In genomic region chr10:14910953-14911352, GRCh38 we compare ENCODE assay signal across 31 cellular contexts. TPM values are rescaled to one million over a fixed set of nuclear protein-coding genes. Genes with fewer than 3 reads are reported as not detected.
DNase-seq lines count a peak whose midpoint lies in the region; ATAC-seq and TF ChIP-seq lines count a peak whose summit lies in the region.
"Had no signal": no experiment of that assay in that cellular context is flagged by ENCODE, and none has a peak within 500 bp of the region (broad histone marks: within the 10 kb centered on the region; RNA-seq: fewer than 3 reads in every experiment).

No MANE protein-coding gene starts in this region.

- H3K27ac Mint-ChIP-seq in activated CD4-positive, alpha-beta T cell treated with anti-CD3 and anti-CD28 coated beads, Interleukin-2, amount 10 ng/mL, durations not matched to agents 24 days and 14 days: peak overlapping the region; percentile 63
- H3K27ac Mint-ChIP-seq in CD4-positive, CD25-positive, alpha-beta regulatory T cell: peak overlapping the region; percentile 19 to 60 (median 41)
- H3K27ac Mint-ChIP-seq in T-helper 17 cell: peak overlapping the region; percentile 12
- peak overlapping the region; percentile 72 for H3K27ac Mint-ChIP-seq in memory B cell
- no peak overlapping the region for H3K27ac Mint-ChIP-seq in chondrocyte (ENCODE audit: unreplicated experiment)
- H3K27ac Mint-ChIP-seq: IgD-negative memory B cell had no signal

- no peaks in the 10 kb centered on the region for H3K27me3 ChIP-seq in CD4-positive, CD25-positive, alpha-beta regulatory T cell (ENCODE audit: control insufficient read depth, insufficient read depth, low read length)
- H3K27me3 ChIP-seq: BLaER1, SJCRH30 had no signal

- intact Hi-C loops in activated CD4-positive, alpha-beta T cell treated with anti-CD3 and anti-CD28 coated beads, Interleukin-2, amount 10 ng/mL, durations not matched to agents 24 days and 14 days (cut with micrococcal nuclease): no loop called here

- H3K27ac ChIP-seq in CD4-positive, CD25-positive, alpha-beta regulatory T cell (ENCODE audit: insufficient read depth, low read length, poor library complexity, severe bottlenecking): no peak overlapping the region
- H3K27ac ChIP-seq: BLaER1, HL-60, PC-9, SJCRH30 had no signal

- peaks cover 81% of the 10 kb centered on the region for H3K36me3 ChIP-seq in CD4-positive, CD25-positive, alpha-beta regulatory T cell (ENCODE audit: control insufficient read depth, insufficient read depth, low read length)

- peaks cover 18% of the 10 kb centered on the region for H3K9me3 Mint-ChIP-seq in activated CD4-positive, alpha-beta T cell treated with anti-CD3 and anti-CD28 coated beads, Interleukin-2, amount 10 ng/mL, durations not matched to agents 24 days and 14 days
- H3K9me3 Mint-ChIP-seq in CD4-positive, CD25-positive, alpha-beta regulatory T cell: peaks cover 0 to 7% (median 2%) of the 10 kb centered on the region in 7 donors
- H3K9me3 Mint-ChIP-seq in memory B cell: no peaks in the 10 kb centered on the region
- H3K9me3 Mint-ChIP-seq in chondrocyte (ENCODE audit: low read depth): peaks cover 7% of the 10 kb centered on the region
- H3K9me3 Mint-ChIP-seq: IgD-negative memory B cell had no signal

- no peak for DNase-seq in activated CD4-positive, alpha-beta T cell treated with anti-CD3 and anti-CD28 coated beads, Interleukin-2, amount 10 ng/mL, durations not matched to agents 24 days and 14 days
- DNase-seq in activated CD4-positive, alpha-beta T cell treated with anti-CD3 and anti-CD28 coated beads for 48 hours: no peak
- DNase-seq in CD4-positive, CD25-positive, alpha-beta regulatory T cell: no peak
- DNase-seq in T-helper 17 cell: no peak
- DNase-seq in memory B cell (ENCODE audit: low spot score in 2 of 2): no peak
- no peak for DNase-seq in chondrocyte (ENCODE audit: low spot score)
- DNase-seq: 8988T; ACHN; CD4-positive, alpha-beta memory T cell; DMS 273 treated with DMSO at 0.1 percent for 48 hours; DMS79; GDM1; NCI-H1048; NCI-H1417; NCI-H1694; NCI-H2029 treated with DMSO at 0.1 percent for 48 hours; NCI-H446 treated with DMSO at 0.1 percent for 48 hours; NCI-H526; NCI-H82; NK-92 treated with Interleukin-12 subunit alpha and Interleukin-12 subunit beta, amount 100 ng/mL, for 24 hours; PC-9; SJCRH30 had no signal

- H3K9me3 ChIP-seq in CD4-positive, CD25-positive, alpha-beta regulatory T cell (ENCODE audit: control insufficient read depth in 2 of 2, low read length in 2 of 2): no peaks in the 10 kb centered on the region
- H3K9me3 ChIP-seq in T-helper 17 cell (ENCODE audit: control insufficient read depth, low read length, poor library complexity, severe bottlenecking): no peaks in the 10 kb centered on the region
- H3K9me3 ChIP-seq: SJCRH30 had no signal

- peaks cover 16% of the 10 kb centered on the region for H3K4me1 Mint-ChIP-seq in activated CD4-positive, alpha-beta T cell treated with anti-CD3 and anti-CD28 coated beads, Interleukin-2, amount 10 ng/mL, durations not matched to agents 24 days and 14 days
- H3K4me1 Mint-ChIP-seq in CD4-positive, CD25-positive, alpha-beta regulatory T cell: peaks cover 16 to 34% (median 26%) of the 10 kb centered on the region in 4 donors
- H3K4me1 Mint-ChIP-seq in T-helper 17 cell (peaks cover 18% of the 10 kb centered on the region), memory B cell (no peaks in the 10 kb centered on the region), chondrocyte (ENCODE audit: low read depth) (peaks cover 3% of the 10 kb centered on the region)

- peaks cover 88% of the 10 kb centered on the region for H3K36me3 Mint-ChIP-seq in activated CD4-positive, alpha-beta T cell treated with anti-CD3 and anti-CD28 coated beads, Interleukin-2, amount 10 ng/mL, durations not matched to agents 24 days and 14 days (ENCODE audit: low read depth)
- H3K36me3 Mint-ChIP-seq in CD4-positive, CD25-positive, alpha-beta regulatory T cell: peaks cover 76% of the 10 kb centered on the region
- H3K36me3 Mint-ChIP-seq in T-helper 17 cell (ENCODE audit: low read depth): peaks cover 17% of the 10 kb centered on the region
- H3K36me3 Mint-ChIP-seq in memory B cell: peaks cover 45% of the 10 kb centered on the region
- H3K36me3 Mint-ChIP-seq in chondrocyte (ENCODE audit: low read depth): peaks cover 51% of the 10 kb centered on the region

- TF ChIP-seq CTCF in chondrocyte (IDR thresholded peaks at IDR 0.05): no peak

- ATAC-seq in CD4-positive, CD25-positive, alpha-beta regulatory T cell (ENCODE audit: low read depth in 2 of 2): no peak
- ATAC-seq in T-helper 17 cell: no peak
- ATAC-seq in memory B cell (ENCODE audit: low read depth): no peak
- ATAC-seq in GM18909 (IDR thresholded peaks at IDR 0.05; ENCODE audit: poor library complexity, unreplicated experiment): no peak
- ATAC-seq in GM18868 (IDR thresholded peaks at IDR 0.05; ENCODE audit: unreplicated experiment): no peak
- ATAC-seq: GM12878, HCT116, Right ventricle myocardium inferior had no signal

- no peaks in the 10 kb centered on the region for H3K27me3 Mint-ChIP-seq in activated CD4-positive, alpha-beta T cell treated with anti-CD3 and anti-CD28 coated beads, Interleukin-2, amount 10 ng/mL, durations not matched to agents 24 days and 14 days
- no peaks in the 10 kb centered on the region for H3K27me3 Mint-ChIP-seq in CD4-positive, CD25-positive, alpha-beta regulatory T cell
- no peaks in the 10 kb centered on the region for H3K27me3 Mint-ChIP-seq in T-helper 17 cell
- no peaks in the 10 kb centered on the region for H3K27me3 Mint-ChIP-seq in memory B cell
- no peaks in the 10 kb centered on the region for H3K27me3 Mint-ChIP-seq in chondrocyte (ENCODE audit: low read depth)
- H3K27me3 Mint-ChIP-seq: CD4-positive, alpha-beta memory T cell; IgD-negative memory B cell had no signal

- H3K4me1 ChIP-seq in CD4-positive, CD25-positive, alpha-beta regulatory T cell (ENCODE audit: control insufficient read depth, insufficient read depth, low read length, poor library complexity, severe bottlenecking): no peaks in the 10 kb centered on the region
- H3K4me1 ChIP-seq: BLaER1, SJCRH30 had no signal

- H3K4me3 ChIP-seq in CD4-positive, CD25-positive, alpha-beta regulatory T cell (ENCODE audit: low read depth, low read length): no peak overlapping the region
- H3K4me3 ChIP-seq: BLaER1, GM12878, PC-9, SJCRH30 had no signal

- H3K4me3 Mint-ChIP-seq in activated CD4-positive, alpha-beta T cell treated with anti-CD3 and anti-CD28 coated beads, Interleukin-2, amount 10 ng/mL, durations not matched to agents 24 days and 14 days: no peak overlapping the region
- no peak overlapping the region for H3K4me3 Mint-ChIP-seq in CD4-positive, CD25-positive, alpha-beta regulatory T cell
- H3K4me3 Mint-ChIP-seq in T-helper 17 cell (no peak overlapping the region), memory B cell (no peak overlapping the region), chondrocyte (ENCODE audit: unreplicated experiment) (no peak overlapping the region)
- H3K4me3 Mint-ChIP-seq: CD4-positive, alpha-beta memory T cell; IgD-negative memory B cell had no signal

RNA-seq across cellular contexts. Expression of gene SUV39H2, which starts 32.3 kb away (rescaled TPM):
- total RNA-seq in activated CD4-positive, alpha-beta T cell treated with anti-CD3 and anti-CD28 coated beads, Interleukin-2, amount 10 ng/mL, durations not matched to agents 24 days and 14 days: 46.7 and 47.5 TPM in 2 replicates
- total RNA-seq in CD4-positive, CD25-positive, alpha-beta regulatory T cell: 4.3 TPM
- 1 to 10 TPM; 2.1 to 5.2 (median 3.7) TPM for polyA plus RNA-seq in CD4-positive, CD25-positive, alpha-beta regulatory T cell
- total RNA-seq in T-helper 17 cell (1 to 10 TPM; 3.3 to 3.7 TPM), chondrocyte (8.3 to 13.1 TPM (median 9.2 TPM) in 3 replicates)

RNA-seq across cellular contexts. Expression of gene DCLRE1C, which starts 42.9 kb away (rescaled TPM):
- total RNA-seq in activated CD4-positive, alpha-beta T cell treated with anti-CD3 and anti-CD28 coated beads, Interleukin-2, amount 10 ng/mL, durations not matched to agents 24 days and 14 days: 17.5 and 21.0 TPM in 2 replicates
- total RNA-seq in CD4-positive, CD25-positive, alpha-beta regulatory T cell: 24.6 TPM
- polyA plus RNA-seq in CD4-positive, CD25-positive, alpha-beta regulatory T cell: 10 to 100 TPM; 18.5 to 30.5 (median 23.1) TPM
- total RNA-seq in T-helper 17 cell (10 to 100 TPM; 12.8 to 15.3 TPM), chondrocyte (7.1 to 7.4 TPM (median 7.4 TPM) in 3 replicates)

RNA-seq across cellular contexts. Expression of gene MEIG1, which starts 48.2 kb away (rescaled TPM):
- not detected in 2 replicates for total RNA-seq in activated CD4-positive, alpha-beta T cell treated with anti-CD3 and anti-CD28 coated beads, Interleukin-2, amount 10 ng/mL, durations not matched to agents 24 days and 14 days
- not detected for total RNA-seq in CD4-positive, CD25-positive, alpha-beta regulatory T cell
- polyA plus RNA-seq in CD4-positive, CD25-positive, alpha-beta regulatory T cell: 1 to 10 TPM in 3 of 4 donors, under 1 TPM in 1; 0.83 to 1.7 (median 1.5) TPM
- total RNA-seq in T-helper 17 cell: not detected
- total RNA-seq in chondrocyte: not detected in 3 replicates
- total RNA-seq: CD4-positive, alpha-beta memory T cell; Right ventricle myocardium inferior; RPMI7951; SJCRH30 had no signal
